2 cellular contexts compared by ENCODE assay signal in genomic region chr1:27475707-27476106, GRCh38.
TF ChIP-seq lines count a peak whose summit lies in the region.

No MANE protein-coding gene starts in this region.

TF ChIP-seq in HEK293, 187 proteins besides CTCF, POLR2A, EP300 and RAD21:
- TF ChIP-seq, protein P1, sequence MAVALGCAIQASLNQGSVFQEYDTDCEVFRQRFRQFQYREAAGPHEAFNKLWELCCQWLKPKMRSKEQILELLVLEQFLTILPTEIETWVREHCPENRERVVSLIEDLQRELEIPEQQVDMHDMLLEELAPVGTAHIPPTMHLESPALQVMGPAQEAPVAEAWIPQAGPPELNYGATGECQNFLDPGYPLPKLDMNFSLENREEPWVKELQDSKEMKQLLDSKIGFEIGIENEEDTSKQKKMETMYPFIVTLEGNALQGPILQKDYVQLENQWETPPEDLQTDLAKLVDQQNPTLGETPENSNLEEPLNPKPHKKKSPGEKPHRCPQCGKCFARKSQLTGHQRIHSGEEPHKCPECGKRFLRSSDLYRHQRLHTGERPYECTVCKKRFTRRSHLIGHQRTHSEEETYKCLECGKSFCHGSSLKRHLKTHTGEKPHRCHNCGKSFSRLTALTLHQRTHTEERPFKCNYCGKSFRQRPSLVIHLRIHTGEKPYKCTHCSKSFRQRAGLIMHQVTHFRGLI (tag by site-specific recombination; IDR thresholded peaks at IDR 0.05), result no peak
- TF ChIP-seq ZNF366 (tag by site-specific recombination; conservative IDR thresholded peaks at IDR 0.05) (no peak), ZNF391 (tag by site-specific recombination; IDR thresholded peaks at IDR 0.05; ENCODE audit: borderline replicate concordance, low read depth) (no peak), EGR2 (tag by site-specific recombination; IDR thresholded peaks at IDR 0.05; ENCODE audit: low read depth) (peak; percentile 66), ZNF211 (tag by site-specific recombination; IDR thresholded peaks at IDR 0.05; ENCODE audit: low read depth) (no peak), ZNF548 (tag by site-specific recombination; IDR thresholded peaks at IDR 0.05) (no peak), ZFHX2 (tag by site-specific recombination; conservative IDR thresholded peaks at IDR 0.05) (peak; percentile 76), KLF9 (tag by site-specific recombination; IDR thresholded peaks at IDR 0.05; ENCODE audit: low read depth) (peak; percentile 33; the same call in 1 of the 2 replicates), ZNF404 (tag by site-specific recombination; IDR thresholded peaks at IDR 0.05) (no peak), ZXDB (tag by site-specific recombination; IDR thresholded peaks at IDR 0.05) (no peak), KLF1 (tag by site-specific recombination; IDR thresholded peaks at IDR 0.05) (peak; percentile 68), ZNF274 (IDR thresholded peaks at IDR 0.05; ENCODE audit: low read length) (no peak), ZNF274 (tag by site-specific recombination; IDR thresholded peaks at IDR 0.05; ENCODE audit: borderline replicate concordance) (no peak), ZNF707 (tag by site-specific recombination; IDR thresholded peaks at IDR 0.05) (no peak), ZNF580 (tag by site-specific recombination; IDR thresholded peaks at IDR 0.05) (no peak)

TF ChIP-seq in H1, 55 proteins besides CTCF, POLR2A, EP300 and RAD21:
- no peak for TF ChIP-seq NANOG (IDR thresholded peaks at IDR 0.05; ENCODE audit: insufficient read depth, low read depth, low read length, poor library complexity, severe bottlenecking)
- TF ChIP-seq, protein P2, sequence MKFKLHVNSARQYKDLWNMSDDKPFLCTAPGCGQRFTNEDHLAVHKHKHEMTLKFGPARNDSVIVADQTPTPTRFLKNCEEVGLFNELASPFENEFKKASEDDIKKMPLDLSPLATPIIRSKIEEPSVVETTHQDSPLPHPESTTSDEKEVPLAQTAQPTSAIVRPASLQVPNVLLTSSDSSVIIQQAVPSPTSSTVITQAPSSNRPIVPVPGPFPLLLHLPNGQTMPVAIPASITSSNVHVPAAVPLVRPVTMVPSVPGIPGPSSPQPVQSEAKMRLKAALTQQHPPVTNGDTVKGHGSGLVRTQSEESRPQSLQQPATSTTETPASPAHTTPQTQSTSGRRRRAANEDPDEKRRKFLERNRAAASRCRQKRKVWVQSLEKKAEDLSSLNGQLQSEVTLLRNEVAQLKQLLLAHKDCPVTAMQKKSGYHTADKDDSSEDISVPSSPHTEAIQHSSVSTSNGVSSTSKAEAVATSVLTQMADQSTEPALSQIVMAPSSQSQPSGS (IDR thresholded peaks at IDR 0.05; ENCODE audit: low read length), result no peak
- TF ChIP-seq SP1 (IDR thresholded peaks at IDR 0.05; ENCODE audit: low read depth, low read length), result no peak
- no peak for TF ChIP-seq TCF12 (IDR thresholded peaks at IDR 0.05; ENCODE audit: low read depth, low read length)
- no peak for TF ChIP-seq CHD1 (IDR thresholded peaks at IDR 0.05; ENCODE audit: low read depth, low read length)
- TF ChIP-seq RFX5 (IDR thresholded peaks at IDR 0.05; ENCODE audit: borderline replicate concordance, low read depth, low read length), result no peak
- TF ChIP-seq, protein P3, sequence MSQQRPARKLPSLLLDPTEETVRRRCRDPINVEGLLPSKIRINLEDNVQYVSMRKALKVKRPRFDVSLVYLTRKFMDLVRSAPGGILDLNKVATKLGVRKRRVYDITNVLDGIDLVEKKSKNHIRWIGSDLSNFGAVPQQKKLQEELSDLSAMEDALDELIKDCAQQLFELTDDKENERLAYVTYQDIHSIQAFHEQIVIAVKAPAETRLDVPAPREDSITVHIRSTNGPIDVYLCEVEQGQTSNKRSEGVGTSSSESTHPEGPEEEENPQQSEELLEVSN (IDR thresholded peaks at IDR 0.05), result no peak
TF ChIP-seq in H1: peak in this region for 0.
